In genomic region chr19:35775298-35776101, GRCh38 we compare ENCODE assay signal across 8 cellular contexts. TPM values are rescaled to one million over a fixed set of nuclear protein-coding genes. Genes with fewer than 3 reads are reported as not detected.
DNase-seq lines count a peak whose midpoint lies in the region; ATAC-seq, FAIRE-seq and TF ChIP-seq lines count a peak whose summit lies in the region.

Gene ARHGAP33, plus strand, starts transcription at chr19:35775564. Its CDS starts 95 bp downstream, at chr19:35775659.

- no peaks in the 10 kb centered on the region for H3K9me3 ChIP-seq in BE2C

- H3K27me3 ChIP-seq in BE2C (no peaks in the 10 kb centered on the region), kidney epithelial cell (ENCODE audit: control insufficient read depth, insufficient read depth, low read length) (no peaks in the 10 kb centered on the region)

- FAIRE-seq in GM19239 (lab: Jason Lieb, UNC), result peak; percentile 95

- H3K4me3 ChIP-seq in BE2C (ENCODE audit: low read depth, low read length) (peak within 1 kb of the TSS; percentile 68), kidney epithelial cell (ENCODE audit: low read depth, low read length) (peak within 1 kb of the TSS; percentile 76)

- peak; percentile 100 for DNase-seq in BE2C
- peak; percentile 97 for DNase-seq in GM19239 (ENCODE audit: insufficient read length, low spot score)
- peak; percentile 99 for DNase-seq in NCI-H510A treated with DMSO at 0.1 percent for 48 hours (lab: John Stamatoyannopoulos, UW)
- DNase-seq in activated CD4-positive, alpha-beta T cell treated with anti-CD3 and anti-CD28 coated beads for 1 hour, result peak; percentile 97
- peak; percentile 100 for DNase-seq in cerebellum (ENCODE audit: low spot score)
- peak; percentile 67 for DNase-seq in kidney epithelial cell (ENCODE audit: low read depth)
- DNase-seq in stimulated activated CD4-positive, alpha-beta T cell treated with anti-CD3 and anti-CD28 coated beads, Interleukin-15, amount 100 ng/mL, for 24 hours, result peak; percentile 100

- ATAC-seq in HG03442 (IDR thresholded peaks at IDR 0.05; ENCODE audit: unreplicated experiment), result peak; percentile 89

- H3K36me3 ChIP-seq in BE2C, result no peaks in the 10 kb centered on the region
- H3K36me3 ChIP-seq in kidney epithelial cell (ENCODE audit: control insufficient read depth, insufficient read depth, low read length), result no peaks in the 10 kb centered on the region

- H3K4me1 ChIP-seq in BE2C, result peaks cover 6% of the 10 kb centered on the region

- TF ChIP-seq CTCF in BE2C (IDR thresholded peaks at IDR 0.05; ENCODE audit: low read depth, low read length) (no peak), kidney epithelial cell (IDR thresholded peaks at IDR 0.05; ENCODE audit: insufficient read depth, low read length, poor library complexity, severe bottlenecking) (no peak)

RNA-seq across cellular contexts. Expression of gene ARHGAP33, which starts in this region (rescaled TPM):
- polyA plus RNA-seq in BE2C (2012; ENCODE audit: insufficient read depth, insufficient read length, low read depth), result 21.1 TPM
- total RNA-seq in cerebellum, result 55.6 TPM
- 2.8 and 3.5 TPM in 2 replicates for total RNA-seq in kidney epithelial cell

Comparison
In these comparisons a context has a peak if more than half of its experiments do, and no peak if none do; other contexts are left out.
1. Peak in every context shown above with its lines: DNase-seq, ATAC-seq and H3K4me3 ChIP-seq.
2. RNA of gene ARHGAP33 (total RNA-seq): 55.6 TPM in cerebellum (single experiment); 2.8 to 3.5 TPM in kidney epithelial cell; every median in the first group is over 10 times any median in the second.